2 cellular contexts compared by ENCODE assay signal in genomic region chr22:41359376-41359775, GRCh38.
TF ChIP-seq lines count a peak whose summit lies in the region.

No MANE protein-coding gene starts in this region.

TF ChIP-seq in IMR-90, 13 proteins besides CTCF, POLR2A, EP300 and RAD21:
- TF ChIP-seq MXI1 (IDR thresholded peaks at IDR 0.05; ENCODE audit: borderline replicate concordance, low read depth, low read length) (no peak), CEBPB (IDR thresholded peaks at IDR 0.05; ENCODE audit: low read depth, low read length) (no peak), RFX5 (IDR thresholded peaks at IDR 0.05; ENCODE audit: low read depth, low read length) (no peak), MAFK (IDR thresholded peaks at IDR 0.05; ENCODE audit: low read depth, low read length) (no peak), BHLHE40 (IDR thresholded peaks at IDR 0.05; ENCODE audit: low read depth, low read length) (no peak), USF2 (IDR thresholded peaks at IDR 0.05; ENCODE audit: low read depth, low read length) (no peak), CHD1 (IDR thresholded peaks at IDR 0.05; ENCODE audit: low read depth, low read length) (no peak), RCOR1 (IDR thresholded peaks at IDR 0.05; ENCODE audit: insufficient replicate concordance, low read length) (no peak), FOS (IDR thresholded peaks at IDR 0.05; ENCODE audit: low read depth, low read length) (no peak), NFE2L2 (IDR thresholded peaks at IDR 0.05; ENCODE audit: low read depth, low read length) (no peak), SMC3 (IDR thresholded peaks at IDR 0.05; ENCODE audit: low read depth, low read length) (no peak)
- TF ChIP-seq, protein P1, sequence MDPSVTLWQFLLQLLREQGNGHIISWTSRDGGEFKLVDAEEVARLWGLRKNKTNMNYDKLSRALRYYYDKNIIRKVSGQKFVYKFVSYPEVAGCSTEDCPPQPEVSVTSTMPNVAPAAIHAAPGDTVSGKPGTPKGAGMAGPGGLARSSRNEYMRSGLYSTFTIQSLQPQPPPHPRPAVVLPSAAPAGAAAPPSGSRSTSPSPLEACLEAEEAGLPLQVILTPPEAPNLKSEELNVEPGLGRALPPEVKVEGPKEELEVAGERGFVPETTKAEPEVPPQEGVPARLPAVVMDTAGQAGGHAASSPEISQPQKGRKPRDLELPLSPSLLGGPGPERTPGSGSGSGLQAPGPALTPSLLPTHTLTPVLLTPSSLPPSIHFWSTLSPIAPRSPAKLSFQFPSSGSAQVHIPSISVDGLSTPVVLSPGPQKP (IDR thresholded peaks at IDR 0.05; ENCODE audit: borderline replicate concordance, low read depth, low read length): no peak

TF ChIP-seq in H1, 55 proteins besides CTCF, POLR2A, EP300 and RAD21:
- no peak for TF ChIP-seq TAF7 (optimal IDR thresholded peaks at IDR 0.05; ENCODE audit: borderline replicate concordance, low read depth, low read length)
